8 cellular contexts compared by ENCODE assay signal in the genomic region with DNA sequence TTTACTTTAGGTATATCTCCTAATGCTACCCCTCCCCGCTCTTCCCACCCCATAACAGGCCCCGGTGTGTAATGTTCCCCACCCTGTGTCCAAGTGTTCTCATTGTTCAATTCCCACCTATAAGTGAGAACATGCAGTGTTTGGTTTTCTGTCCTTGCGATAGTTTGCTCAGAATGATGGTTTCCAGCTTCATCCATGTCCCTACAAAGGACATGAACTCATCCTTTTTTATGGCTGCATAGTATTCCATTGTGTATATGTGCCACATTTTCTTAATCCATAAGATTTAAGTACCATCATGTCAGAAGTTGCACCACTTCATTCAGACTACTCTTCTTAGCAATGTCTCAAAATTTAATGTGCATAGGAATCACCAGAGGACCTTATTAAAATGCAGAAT. TPM values are rescaled to one million over a fixed set of nuclear protein-coding genes. Genes with fewer than 3 reads are reported as not detected.
DNase-seq lines count a peak whose midpoint lies in the region; ATAC-seq, FAIRE-seq and TF ChIP-seq lines count a peak whose summit lies in the region.
"Not testable (repeated sequence)": the region's sequence is repeated elsewhere in the genome, so short reads cannot be mapped to it uniquely, and the experiment has no call there.
"Had no signal": no experiment of that assay in that cellular context is flagged by ENCODE, and none has a peak within 500 bp of the region (broad histone marks: within the 10 kb centered on the region; RNA-seq: fewer than 3 reads in every experiment).

No MANE protein-coding gene starts in this region.

- H3K79me1 ChIP-seq in H1 (ENCODE audit: low read depth, low read length): not testable (repeated sequence)

- H3K27ac ChIP-seq in GM23338 (ENCODE audit: low read depth): 0 out of 2 replicates have a peak overlapping the region, but pooled peaks have one; percentile 87
- not testable (repeated sequence) for H3K27ac ChIP-seq in HEK293 (ENCODE audit: extremely low read depth, low read depth, low read length); H1 (ENCODE audit: low read depth, low read length)
- peak overlapping the region; percentile 88; the same call in 1 of the 2 replicates for H3K27ac ChIP-seq in HUES64 (ENCODE audit: low read depth, low read length)
- peak overlapping the region; percentile 99 for H3K27ac ChIP-seq in neural progenitor cell

- H3K36me3 ChIP-seq in GM23338 (ENCODE audit: insufficient read depth); HEK293 (ENCODE audit: control insufficient read depth in 2 of 2, insufficient read depth in 1 of 2, low read length in 2 of 2); HUES64 (ENCODE audit: insufficient read depth, low read length); H1 (ENCODE audit: control insufficient read depth in 2 of 4, insufficient read depth in 4 of 4, low read length in 3 of 4); neural progenitor cell: not testable (repeated sequence)

- not testable (repeated sequence) for TF ChIP-seq POLR2A in H1 (IDR thresholded peaks at IDR 0.05; ENCODE audit: control extremely low read depth in 1 of 2, low read depth in 2 of 2, low read length in 2 of 2)

- not testable (repeated sequence) for H3F3A ChIP-seq in GM23338 (replicated peaks; ENCODE audit: low read depth)
- peaks cover 76% of the 10 kb centered on the region for H3F3A ChIP-seq in neural progenitor cell (ENCODE audit: low read depth)

- peak overlapping the region; percentile 54; the same call in 1 of the 2 replicates for H2BK5ac ChIP-seq in H1 (ENCODE audit: low read depth, low read length)

- not testable (repeated sequence) for H3K9me3 ChIP-seq in HEK293 (ENCODE audit: control insufficient read depth, insufficient read depth, low read depth, low read length); HUES64 (ENCODE audit: insufficient read depth, low read depth, low read length); H1 (ENCODE audit: insufficient read depth in 2 of 2, low read depth in 1 of 2, low read length in 1 of 2); neural progenitor cell (ENCODE audit: low read depth)

- 94% methylated on average over 2 of the region's 3 CpGs for WGBS in HUES64
- 100% methylated on average over 3 of the region's 3 CpGs; no CpG with 5 or more reads in 1 of the 2 experiments for WGBS in H1 (ENCODE audit: extremely low coverage in 1 of 2, insufficient coverage in 1 of 2, insufficient read length in 1 of 2, insufficient replicate concordance in 2 of 2, low coverage in 1 of 2, low lambda C conversion rate in 2 of 2, missing lambda C conversion rate in 1 of 2), 2 experiments

- H3K9me2 ChIP-seq in GM23338 (ENCODE audit: insufficient read depth): not testable (repeated sequence)

- not testable (repeated sequence) for H4K5ac ChIP-seq in H1 (ENCODE audit: insufficient read length, low read depth, low read length)

- H3K27me3 Mint-ChIP-seq in GM23338 (ENCODE audit: insufficient read depth, low read depth, poor library complexity); neural progenitor cell (ENCODE audit: insufficient read depth, low read depth): not testable (repeated sequence)

- not testable (repeated sequence) for H3K18ac ChIP-seq in H1 (ENCODE audit: extremely low read depth, low read length)

- H3K27me3 ChIP-seq in GM23338 (ENCODE audit: insufficient read depth); HUES64 (ENCODE audit: insufficient read depth, low read length); H1 (replicated peaks in 1 of 4; ENCODE audit: control insufficient read depth in 3 of 4, extremely low read depth in 1 of 4, insufficient read depth in 3 of 4, low read length in 3 of 4); neural progenitor cell: not testable (repeated sequence)

- TF ChIP-seq EP300 in H1 (IDR thresholded peaks at IDR 0.05; ENCODE audit: borderline replicate concordance in 1 of 2, low read depth in 2 of 2, low read length in 2 of 2): not testable (repeated sequence)

- not testable (repeated sequence) for H3K23me2 ChIP-seq in H1 (ENCODE audit: low read depth, low read length)

- not testable (repeated sequence) for ATAC-seq in GM23338

- H3K14ac ChIP-seq in H1 (ENCODE audit: insufficient read length): not testable (repeated sequence)

- POLR2A ChIA-PET in HEK293 (lab: Yijun Ruan, JAX): not testable (repeated sequence)
- POLR2A ChIA-PET in H1 (lab: Charles Lee; ENCODE audit: partially characterized antibody): interaction anchor here (0.6 kb wide), 1 partner anchor 426 kb away, joined by 4 read pairs; no protein-coding TSS in a partner anchor

- CTCF ChIA-PET in HEK293 (lab: Yijun Ruan, JAX); H1 (lab: Charles Lee; ENCODE audit: partially characterized antibody): not testable (repeated sequence)

- not testable (repeated sequence) for H2BK12ac ChIP-seq in H1 (ENCODE audit: low read depth, low read length)

- not testable (repeated sequence) for H3K4ac ChIP-seq in H1 (replicated peaks; ENCODE audit: insufficient read length, low read depth, low read length)

- not testable (repeated sequence) for H3K4me3 ChIP-seq in GM23338; HEK293 (ENCODE audit: low read depth, low read length); HUES64 (ENCODE audit: low read length); H1 (ENCODE audit: extremely low read depth in 1 of 4, insufficient read depth in 2 of 4, low read depth in 3 of 4, low read length in 4 of 4); neural progenitor cell

- not testable (repeated sequence) for TF ChIP-seq CTCF in GM23338 (conservative IDR thresholded peaks at IDR 0.05; ENCODE audit: low read depth in 2 of 2); HEK293 (tag by site-specific recombination; IDR thresholded peaks at IDR 0.05); H1 (IDR thresholded peaks at IDR 0.05; ENCODE audit: control extremely low read depth in 1 of 3, insufficient read depth in 1 of 3, low read depth in 1 of 3, low read length in 3 of 3); neural progenitor cell (IDR thresholded peaks at IDR 0.05)

- not testable (repeated sequence) for FAIRE-seq in H1 (lab: Jason Lieb, UNC)

- H3K27ac Mint-ChIP-seq in GM23338, neural progenitor cell: not testable (repeated sequence)

- H3K56ac ChIP-seq in H1 (replicated peaks; ENCODE audit: insufficient read length, low read depth, low read length): not testable (repeated sequence)

- not testable (repeated sequence) for DNase-seq in GM23338 (ENCODE audit: low spot score); H1 (ENCODE audit: low read depth in 1 of 2, low spot score in 2 of 2); neural progenitor cell (ENCODE audit: low spot score)

- not testable (repeated sequence) for H3K4me2 ChIP-seq in GM23338; H1 (ENCODE audit: insufficient read depth in 1 of 2, low read depth in 2 of 2, low read length in 2 of 2); neural progenitor cell

- H3K79me2 ChIP-seq in GM23338 (replicated peaks; ENCODE audit: insufficient read depth); H1 (ENCODE audit: control insufficient read depth in 1 of 2, insufficient read depth in 2 of 2, low read length in 2 of 2); neural progenitor cell (ENCODE audit: low read depth): not testable (repeated sequence)

- H2AFZ ChIP-seq in GM23338; H1 (ENCODE audit: low read length); neural progenitor cell (replicated peaks): not testable (repeated sequence)

- not testable (repeated sequence) for H4K8ac ChIP-seq in H1 (ENCODE audit: extremely low read depth, insufficient read depth, low read length)

- H3K4me1 ChIP-seq in GM23338 (ENCODE audit: insufficient read depth) (peaks cover 76% of the 10 kb centered on the region), HUES64 (ENCODE audit: insufficient read depth, low read length) (peaks cover 76% of the 10 kb centered on the region), H1 (replicated peaks in 1 of 4; ENCODE audit: control insufficient read depth in 3 of 4, insufficient read depth in 4 of 4, low read length in 3 of 4) (peaks cover 0 to 20% (median 9%) of the 10 kb centered on the region in 4 experiments; a peak in 5 of 7 replicates), neural progenitor cell (peaks cover 87% of the 10 kb centered on the region)
- H3K4me1 ChIP-seq in HEK293 (ENCODE audit: control insufficient read depth, insufficient read depth, low read length): not testable (repeated sequence)

- H3K4me3 Mint-ChIP-seq in GM23338, neural progenitor cell: not testable (repeated sequence)

- not testable (repeated sequence) for TF ChIP-seq RAD21 in H1 (IDR thresholded peaks at IDR 0.05 in 1 of 2, conservative IDR thresholded peaks at IDR 0.05 in 1 of 2; ENCODE audit: low read depth in 2 of 2, low read length in 2 of 2)

- not testable (repeated sequence) for H2AK5ac ChIP-seq in H1 (ENCODE audit: low read depth, low read length)

- H3K23ac ChIP-seq in H1 (ENCODE audit: insufficient read length): not testable (repeated sequence)

- not testable (repeated sequence) for H3K9ac ChIP-seq in HUES64 (ENCODE audit: low read depth, low read length); H1 (replicated peaks in 1 of 4; ENCODE audit: extremely low read depth in 1 of 4, low read depth in 3 of 4, low read length in 3 of 4); neural progenitor cell

- H3K4me1 Mint-ChIP-seq in GM23338 (peaks cover 59% of the 10 kb centered on the region), neural progenitor cell (peaks cover 48% of the 10 kb centered on the region)

- H4K20me1 ChIP-seq in GM23338 (replicated peaks; ENCODE audit: insufficient read depth); H1 (replicated peaks in 1 of 2; ENCODE audit: control insufficient read depth in 1 of 2, insufficient read depth in 2 of 2, low read length in 2 of 2); neural progenitor cell (ENCODE audit: low read depth): not testable (repeated sequence)

- H2BK15ac ChIP-seq in H1 (ENCODE audit: low read length): not testable (repeated sequence)

- not testable (repeated sequence) for H3K36me3 Mint-ChIP-seq in GM23338 (ENCODE audit: low read depth); neural progenitor cell

- H4K91ac ChIP-seq in H1 (replicated peaks; ENCODE audit: insufficient read length, low read length): not testable (repeated sequence)

- not testable (repeated sequence) for H2BK20ac ChIP-seq in H1 (ENCODE audit: low read length)

- H3K9me3 Mint-ChIP-seq in GM23338: not testable (repeated sequence)
- H3K9me3 Mint-ChIP-seq in neural progenitor cell: peaks cover 20% of the 10 kb centered on the region

- H2BK120ac ChIP-seq in H1 (replicated peaks; ENCODE audit: low read depth, low read length): not testable (repeated sequence)

RNA-seq across cellular contexts. Expression of gene PCDH18, which starts 5.5 kb away (rescaled TPM):
- total RNA-seq in GM23338 (2014; rRNA removed; shearing (Covaris generic)): 63.2 and 68.1 TPM in 2 replicates
- 17.3 and 19.5 TPM in 2 replicates for polyA plus RNA-seq in GM23338 (2016; fragmentation: Nextera tagmentation; extraction: Ambion mirVana)
- 32.4 TPM for polyA plus RNA-seq in HUES64 (2013, experiment 1 of 2)
- polyA plus RNA-seq in HUES64 (2013, experiment 2 of 2): 40.0 TPM
- 40.1 and 41.8 TPM in 2 replicates for total RNA-seq in H1 (2021; fragmentation: NEBNext Ultra II Directional; extraction: Animal tissue kit (Norgen Biotek cat#: 25700))
- polyA plus RNA-seq in H1 (2011; rRNA removed): 26.8 and 28.8 TPM in 2 replicates
- polyA plus RNA-seq in H1 (2011; cell fraction: cytosol; rRNA removed): 30.2 TPM
- 33.4 TPM for polyA plus RNA-seq in H1 (2011; cell fraction: nucleus; rRNA removed)
- 32.3 to 37.8 TPM (median 32.5 TPM) in 4 replicates for polyA plus RNA-seq in H1 (2012, experiment 1 of 2)
- 2.0 TPM for polyA plus RNA-seq in H1 (2012, experiment 2 of 2)
- 42.3 TPM for polyA plus RNA-seq in H1 (2013, experiment 1 of 2)
- polyA plus RNA-seq in H1 (2013, experiment 2 of 2): 38.6 TPM
- polyA minus RNA-seq in H1 (2011; rRNA and poly(A)+ RNA removed): 89.8 and 93.5 TPM in 2 replicates
- 41.8 TPM for polyA minus RNA-seq in H1 (2011; cell fraction: cytosol; rRNA and poly(A)+ RNA removed)
- polyA minus RNA-seq in H1 (2011; cell fraction: nucleus; rRNA and poly(A)+ RNA removed): 62.9 TPM
- total RNA-seq in neural progenitor cell (ENCODE audit: low replicate concordance): 162 and 220 TPM in 2 replicates
- total RNA-seq: CD8-positive, alpha-beta memory T cell had no signal
- polyA plus RNA-seq: CD14-positive monocyte; CD4-positive, CD25-positive, alpha-beta regulatory T cell; CD8-positive, alpha-beta memory T cell had no signal
